In the genomic region with DNA sequence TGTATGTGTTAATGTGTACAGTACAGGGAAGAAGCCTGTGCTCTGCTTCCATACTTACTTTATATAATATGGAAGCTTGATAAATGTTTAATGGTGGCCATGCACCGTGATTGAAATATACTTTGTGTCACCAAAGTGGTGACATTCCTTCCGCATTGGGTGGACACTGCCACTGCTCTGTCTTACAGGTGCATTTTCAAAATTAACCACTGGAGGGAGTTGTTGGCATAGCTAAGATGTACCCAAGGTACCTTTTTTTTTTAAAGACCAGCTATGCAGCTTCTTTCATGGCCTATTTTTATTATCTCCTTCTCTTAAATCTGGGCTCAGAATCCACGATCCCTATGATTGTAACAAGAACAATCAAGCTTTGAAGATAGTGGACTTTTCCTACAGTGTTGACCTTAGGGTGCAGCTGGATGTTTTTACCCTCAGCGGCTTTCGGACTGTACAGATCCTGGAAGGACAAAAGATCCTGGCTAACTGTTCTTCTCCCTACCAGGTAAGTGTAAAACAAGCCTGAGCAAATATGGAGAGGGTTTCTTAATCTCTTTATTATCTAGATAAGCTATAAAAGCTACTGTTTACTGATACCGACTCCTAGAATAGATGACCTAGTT, we compare ENCODE assay signal across 9 cellular contexts. TPM values are rescaled to one million over a fixed set of nuclear protein-coding genes. Genes with fewer than 3 reads are reported as not detected.
DNase-seq lines count a peak whose midpoint lies in the region; FAIRE-seq and TF ChIP-seq lines count a peak whose summit lies in the region.
"Had no signal": no experiment of that assay in that cellular context is flagged by ENCODE, and none has a peak within 500 bp of the region (broad histone marks: within the 10 kb centered on the region; RNA-seq: fewer than 3 reads in every experiment).

No MANE protein-coding gene starts in this region.

- dilution Hi-C loops in keratinocyte (cut with MboI; ENCODE audit: extremely low pct_ligation_motif_present, low sequenced_read_pairs) = loop anchor here (5.0 kb wide), 1 partner anchor 55 kb away; no protein-coding TSS in a partner anchor

- no peaks in the 10 kb centered on the region for H3K9me3 ChIP-seq in keratinocyte (ENCODE audit: control insufficient read depth, low read depth, low read length)

- no peak overlapping the region for H3K27ac ChIP-seq in keratinocyte (ENCODE audit: control insufficient read depth, insufficient read depth, low read length)
- H3K27ac ChIP-seq: skin epidermis had no signal

- CTCF ChIA-PET in AG04449 (lab: Yijun Ruan, JAX) = interaction anchor here (0.6 to 49.7 kb wide), 52 partner anchors 10 to 1545 kb away, joined by 3 to 1718 read pairs (median 6); partner anchors contain the start of genes ANKRD63, INAFM2, PAK6 and PLCB2
- CTCF ChIA-PET in GM10248 (lab: Yijun Ruan, JAX) = interaction anchor here (0.7 to 23.5 kb wide), 52 partner anchors 9 to 429 kb away, joined by 3 to 525 read pairs (median 4); partner anchors contain the start of genes ANKRD63, BMF, BUB1B and INAFM2

- no peaks in the 10 kb centered on the region for H3K9me1 ChIP-seq in keratinocyte (ENCODE audit: control insufficient read depth, extremely low read depth, insufficient read depth, low read length)

- H3K9ac ChIP-seq in keratinocyte (ENCODE audit: control insufficient read depth, extremely low read depth, insufficient read depth, low read length) = no peak overlapping the region

- POLR2A ChIA-PET in AG04449 (lab: Yijun Ruan, JAX) (no interaction called here), GM10248 (lab: Yijun Ruan, JAX) (no interaction called here)

- no peak overlapping the region for H3K4me2 ChIP-seq in keratinocyte (ENCODE audit: control insufficient read depth, extremely low read depth, insufficient read depth, low read depth, low read length)

- H2AFZ ChIP-seq in keratinocyte (ENCODE audit: control insufficient read depth, low read length) = no peak overlapping the region

- H3K36me3 ChIP-seq in keratinocyte (ENCODE audit: control insufficient read depth in 2 of 2, extremely low read depth in 1 of 2, insufficient read depth in 2 of 2, low read length in 2 of 2) = peaks cover 0 to 5% of the 10 kb centered on the region in 2 experiments

- peak; percentile 90 for FAIRE-seq in keratinocyte (lab: Jason Lieb, UNC)

- peak; percentile 12 for DNase-seq in AG04449 (ENCODE audit: low read depth, low spot score)
- DNase-seq in GM10248 (ENCODE audit: extremely low spot score) = peak; percentile 64
- peak; percentile 55 for DNase-seq in LHCN-M2 (ENCODE audit: low read depth)
- DNase-seq in SHP77 (lab: John Stamatoyannopoulos, UW) = peak; percentile 38 to 53
- DNase-seq in central memory CD4-positive, alpha-beta T cell = peak; percentile 65
- DNase-seq in keratinocyte (ENCODE audit: low read depth, low spot score) = no peak
- peak; percentile 26 for DNase-seq in stimulated activated CD8-positive, alpha-beta memory T cell treated with anti-CD3 and anti-CD28 coated beads, Interleukin-12 subunit alpha, Interleukin-12 subunit beta, amount 100 ng/mL, for 1 hour (ENCODE audit: low read depth)
- no peak for DNase-seq in UCSD-AML1 (lab: John Stamatoyannopoulos, UW; ENCODE audit: unreplicated experiment)

- H4K20me1 ChIP-seq in keratinocyte (ENCODE audit: control insufficient read depth, extremely low read depth, insufficient read depth, low read length) = no peaks in the 10 kb centered on the region

- no peaks in the 10 kb centered on the region for H3K4me1 ChIP-seq in keratinocyte (ENCODE audit: control insufficient read depth, extremely low read depth, insufficient read depth, low read length)

- peak; percentile 60 for TF ChIP-seq CTCF in AG04449 (IDR thresholded peaks at IDR 0.05; ENCODE audit: insufficient read depth, low read length, missing control alignments)
- TF ChIP-seq CTCF in GM10248 (IDR thresholded peaks at IDR 0.05; ENCODE audit: control extremely low read depth, extremely low read depth, low read depth, missing control alignments) = peak; percentile 67
- peak; percentile 63 to 78 (median 76) for TF ChIP-seq CTCF in keratinocyte (optimal IDR thresholded peaks at IDR 0.05 in 1 of 3, IDR thresholded peaks at IDR 0.05 in 1 of 3, conservative IDR thresholded peaks at IDR 0.05 in 1 of 3; ENCODE audit: extremely low read depth in 1 of 3, insufficient read depth in 2 of 3, low read length in 3 of 3)

- H3K27me3 ChIP-seq in keratinocyte (ENCODE audit: control insufficient read depth, extremely low read depth, insufficient read depth, low read length) = no peaks in the 10 kb centered on the region

- no peaks in the 10 kb centered on the region for H3K79me2 ChIP-seq in keratinocyte (ENCODE audit: control insufficient read depth, insufficient read depth, low read length)

- no peak overlapping the region for H3K4me3 ChIP-seq in AG04449 (ENCODE audit: low read depth, low read length)
- H3K4me3 ChIP-seq in keratinocyte (ENCODE audit: control insufficient read depth in 2 of 3, extremely low read depth in 1 of 3, insufficient read depth in 2 of 3, low read depth in 1 of 3, low read length in 3 of 3) = no peak overlapping the region
- H3K4me3 ChIP-seq: skin epidermis had no signal

RNA-seq across cellular contexts. Expression of gene PAK6, which starts 21.6 kb away (rescaled TPM):
- total RNA-seq in LHCN-M2 (2014; rRNA removed) = under 0.01 TPM in 1 of 2 replicates, not detected in the other
- polyA plus RNA-seq in LHCN-M2 (2012) = not detected
- 9.6 to 19.2 TPM (median 11.5 TPM) in 3 replicates for polyA plus RNA-seq in keratinocyte
- polyA plus RNA-seq in keratinocyte (2011; ENCODE audit: low read depth) = 4.4 TPM
- 8.9 and 16.2 TPM in 2 replicates for polyA plus RNA-seq in keratinocyte (2011; cell fraction: cytosol; rRNA removed)
- 19.8 and 25.6 TPM in 2 replicates for polyA plus RNA-seq in keratinocyte (2011; cell fraction: nucleus; rRNA removed)
- 11.2 and 18.3 TPM in 2 replicates for polyA plus RNA-seq in keratinocyte (2012; ENCODE audit: low replicate concordance)
- 14.0 to 20.3 TPM (median 15.3 TPM) in 3 replicates for polyA minus RNA-seq in keratinocyte
- polyA minus RNA-seq in keratinocyte (2011; cell fraction: cytosol; rRNA and poly(A)+ RNA removed) = 51.4 TPM
- polyA minus RNA-seq in keratinocyte (2011; cell fraction: nucleus; rRNA and poly(A)+ RNA removed) = 15.9 and 22.1 TPM in 2 replicates

RNA-seq across cellular contexts. Expression of gene BUB1B, which starts 56.4 kb away (rescaled TPM):
- 63.2 and 72.7 TPM in 2 replicates for total RNA-seq in LHCN-M2 (2014; rRNA removed)
- 16.0 TPM for polyA plus RNA-seq in LHCN-M2 (2012)
- 3.3 to 19.7 TPM (median 9.3 TPM) in 3 replicates for polyA plus RNA-seq in keratinocyte
- 1.1 TPM for polyA plus RNA-seq in keratinocyte (2011; ENCODE audit: low read depth)
- polyA plus RNA-seq in keratinocyte (2011; cell fraction: cytosol; rRNA removed) = 2.3 and 4.5 TPM in 2 replicates
- polyA plus RNA-seq in keratinocyte (2011; cell fraction: nucleus; rRNA removed) = 9.9 and 10.8 TPM in 2 replicates
- 0.27 and 8.8 TPM in 2 replicates for polyA plus RNA-seq in keratinocyte (2012; ENCODE audit: low replicate concordance)
- 1.7 to 11.2 TPM (median 9.2 TPM) in 3 replicates for polyA minus RNA-seq in keratinocyte
- 8.4 TPM for polyA minus RNA-seq in keratinocyte (2011; cell fraction: cytosol; rRNA and poly(A)+ RNA removed)
- 2.7 and 6.0 TPM in 2 replicates for polyA minus RNA-seq in keratinocyte (2011; cell fraction: nucleus; rRNA and poly(A)+ RNA removed)

Comparison
In these comparisons a context has a peak if more than half of its experiments do, and no peak if none do; other contexts are left out.
1. DNase-seq: peak in AG04449 (single experiment), GM10248 (single experiment), LHCN-M2 (single experiment), SHP77 (2 of 2), central memory CD4-positive, alpha-beta T cell (single experiment) and stimulated activated CD8-positive, alpha-beta memory T cell treated with anti-CD3 and anti-CD28 coated beads, Interleukin-12 subunit alpha, Interleukin-12 subunit beta, amount 100 ng/mL, for 1 hour (single experiment); none in keratinocyte (single experiment) and UCSD-AML1 (single experiment).
2. Peak in every context shown above with its lines, with median percentiles within 50 percentile points of each other: CTCF ChIP-seq.